ENCODE assay signal across 2 cellular contexts in genomic region chr6:156685823-156686428, GRCh38.
A peak's percentile ranks its signal among the peaks of the same experiment; 100 is the strongest.
TF ChIP-seq lines count a peak whose summit lies in the region.

No MANE protein-coding gene starts in this region.

TF ChIP-seq in A549, 52 proteins besides CTCF, POLR2A, EP300 and RAD21 (continued from another document):
- TF ChIP-seq HOXB13 (CRISPR knock-in tag; IDR thresholded peaks at IDR 0.05; ENCODE audit: low read depth) (no peak), SREBF2 (IDR thresholded peaks at IDR 0.05) (no peak), MYC (IDR thresholded peaks at IDR 0.05; ENCODE audit: borderline replicate concordance, low read length) (no peak), ZSCAN20 (CRISPR knock-in tag; IDR thresholded peaks at IDR 0.05) (no peak), POLR2AphosphoS2 (conservative IDR thresholded peaks at IDR 0.05; ENCODE audit: low read length) (no peak), CBX8 (IDR thresholded peaks at IDR 0.05) (no peak), ZNF302 (CRISPR knock-in tag; IDR thresholded peaks at IDR 0.05) (no peak), HES2 (IDR thresholded peaks at IDR 0.05) (no peak), BHLHE40 (IDR thresholded peaks at IDR 0.05; ENCODE audit: low read depth, low read length) (no peak), FOXS1 (CRISPR knock-in tag; IDR thresholded peaks at IDR 0.05) (no peak)

TF ChIP-seq in K562, 482 proteins besides CTCF, POLR2A, EP300 and RAD21 (continued from another document):
- TF ChIP-seq AFF1 (IDR thresholded peaks at IDR 0.05; ENCODE audit: low read depth in 1 of 2, partially characterized antibody in 2 of 2) (no peak), TFE3 (CRISPR knock-in tag; IDR thresholded peaks at IDR 0.05) (no peak), ZNF77 (CRISPR knock-in tag; IDR thresholded peaks at IDR 0.05) (no peak), U2AF2 (optimal IDR thresholded peaks at IDR 0.05; ENCODE audit: low read depth, low read length) (no peak), ZKSCAN8 (CRISPR knock-in tag; IDR thresholded peaks at IDR 0.05) (no peak), ZFP91 (CRISPR knock-in tag; IDR thresholded peaks at IDR 0.05) (peak; percentile 85), BDP1 (IDR thresholded peaks at IDR 0.05; ENCODE audit: insufficient read depth, insufficient read length) (no peak), NBN (IDR thresholded peaks at IDR 0.05; ENCODE audit: low read depth) (no peak), POLR3A (IDR thresholded peaks at IDR 0.05; ENCODE audit: borderline replicate concordance, extremely low read depth, insufficient read depth, insufficient read length) (no peak), HINFP (tag; conservative IDR thresholded peaks at IDR 0.05; ENCODE audit: low read depth) (no peak), ARID3B (CRISPR knock-in tag; IDR thresholded peaks at IDR 0.05; ENCODE audit: borderline replicate concordance) (no peak), MEF2D (tag; conservative IDR thresholded peaks at IDR 0.05; ENCODE audit: low read depth) (no peak), HDAC6 (IDR thresholded peaks at IDR 0.05; ENCODE audit: low read depth, low read length) (no peak), MAFK (IDR thresholded peaks at IDR 0.05; ENCODE audit: low read length) (no peak), ZNF165 (CRISPR knock-in tag; IDR thresholded peaks at IDR 0.05; ENCODE audit: borderline replicate concordance) (no peak), ZC3H8 (IDR thresholded peaks at IDR 0.05) (no peak), ZNF766 (CRISPR knock-in tag; conservative IDR thresholded peaks at IDR 0.05) (no peak), NFYB (IDR thresholded peaks at IDR 0.05; ENCODE audit: extremely low read depth, insufficient read length) (no peak), STAG1 (CRISPR knock-in tag; IDR thresholded peaks at IDR 0.05; ENCODE audit: borderline replicate concordance) (no peak), SOX6 (IDR thresholded peaks at IDR 0.05) (no peak), HLTF (IDR thresholded peaks at IDR 0.05) (no peak), TAF9B (IDR thresholded peaks at IDR 0.05; ENCODE audit: partially characterized antibody) (peak; percentile 2)
